Comparison of ENCODE assay signal across 9 cellular contexts in genomic region chr1:239700667-239701066, GRCh38.
"Had no signal": no experiment of that assay in that cellular context is flagged by ENCODE, and none has a peak within 500 bp of the region (broad histone marks: within the 10 kb centered on the region; RNA-seq: fewer than 3 reads in every experiment).

No MANE protein-coding gene starts in this region.

- H3K27ac ChIP-seq: GM23248, HL-60 had no signal

- H3K4me1 Mint-ChIP-seq: IgD-negative memory B cell had no signal

- H3K4me3 Mint-ChIP-seq: HFFc6, IgD-negative memory B cell had no signal

- FAIRE-seq: HepG2 had no signal

- DNase-seq: GM23248, GOT3, H7, HFFc6 had no signal

- ATAC-seq: HCT116, HepG2 had no signal

- H3K36me3 Mint-ChIP-seq: IgD-negative memory B cell had no signal

- H3K27me3 Mint-ChIP-seq: IgD-negative memory B cell had no signal

- H3K27ac Mint-ChIP-seq: HFFc6, IgD-negative memory B cell had no signal

- H3K36me3 ChIP-seq: HAP-1 had no signal

- H3K9me3 ChIP-seq: HAP-1 had no signal

- H3K4me3 ChIP-seq: GM23248, HAP-1 had no signal
